ENCODE assay signal across 8 cellular contexts in genomic region chr1:89855413-89856123, GRCh38. TPM values are rescaled to one million over a fixed set of nuclear protein-coding genes. Genes with fewer than 3 reads are reported as not detected.
DNase-seq lines count a peak whose midpoint lies in the region; ATAC-seq, FAIRE-seq and TF ChIP-seq lines count a peak whose summit lies in the region.

No MANE protein-coding gene starts in this region.

- peaks cover 18% of the 10 kb centered on the region for H3K4me1 ChIP-seq in OCI-LY3 (ENCODE audit: low read length)

- intact Hi-C loops in head of caudate nucleus (cut with DNase I): no loop called here

- peak; percentile 83 for FAIRE-seq in GM12892 (lab: Jason Lieb, UNC)

- no peak overlapping the region for H2AFZ ChIP-seq in OCI-LY3 (ENCODE audit: low read depth, low read length)

- TF ChIP-seq POLR2A in GM12892 (IDR thresholded peaks at IDR 0.05; ENCODE audit: low read depth, low read length): no peak

- peak; percentile 88 for ATAC-seq in GM21825 (IDR thresholded peaks at IDR 0.05; ENCODE audit: unreplicated experiment)

- H4K20me1 ChIP-seq in OCI-LY3 (ENCODE audit: insufficient read depth, low read length): peaks cover 9% of the 10 kb centered on the region

- H3K4me2 ChIP-seq in OCI-LY3 (ENCODE audit: low read length): peak overlapping the region; percentile 46

- DNase-seq in GM12892 (ENCODE audit: insufficient read length) (no peak), glomerular visceral epithelial cell (ENCODE audit: extremely low spot score) (peak; percentile 46), kidney glomerular epithelial cell (lab: John Stamatoyannopoulos, UW) (no peak), cerebellar cortex (ENCODE audit: low spot score) (no peak), NCI-H774 (lab: John Stamatoyannopoulos, UW) (no peak), head of caudate nucleus (no peak)

- no peaks in the 10 kb centered on the region for H3K36me3 ChIP-seq in OCI-LY3 (replicated peaks; ENCODE audit: low read depth, low read length)

- no peak for TF ChIP-seq CTCF in OCI-LY3 (IDR thresholded peaks at IDR 0.05; ENCODE audit: low read depth, low read length)

- no peak overlapping the region for H3K4me3 ChIP-seq in OCI-LY3 (ENCODE audit: low read length)

- no peak overlapping the region for H3K27ac ChIP-seq in OCI-LY3 (ENCODE audit: low read length)

- H3K79me2 ChIP-seq in OCI-LY3 (ENCODE audit: low read length): peaks cover 3% of the 10 kb centered on the region; the same call in 1 of the 2 replicates

- no peak overlapping the region for H3K9ac ChIP-seq in OCI-LY3 (ENCODE audit: low read length)

- H3K27me3 ChIP-seq in OCI-LY3 (ENCODE audit: low read depth, low read length): no peaks in the 10 kb centered on the region

- H3K9me3 ChIP-seq in OCI-LY3 (ENCODE audit: insufficient read depth, low read length): no peaks in the 10 kb centered on the region

RNA-seq across cellular contexts. Expression of gene LRRC8D, which starts 34.7 kb away (rescaled TPM):
- polyA plus RNA-seq in GM12892 (2012; ENCODE audit: missing spikeins): 8.1 TPM
